Comparison of ENCODE assay signal across 16 cellular contexts in the genomic region with DNA sequence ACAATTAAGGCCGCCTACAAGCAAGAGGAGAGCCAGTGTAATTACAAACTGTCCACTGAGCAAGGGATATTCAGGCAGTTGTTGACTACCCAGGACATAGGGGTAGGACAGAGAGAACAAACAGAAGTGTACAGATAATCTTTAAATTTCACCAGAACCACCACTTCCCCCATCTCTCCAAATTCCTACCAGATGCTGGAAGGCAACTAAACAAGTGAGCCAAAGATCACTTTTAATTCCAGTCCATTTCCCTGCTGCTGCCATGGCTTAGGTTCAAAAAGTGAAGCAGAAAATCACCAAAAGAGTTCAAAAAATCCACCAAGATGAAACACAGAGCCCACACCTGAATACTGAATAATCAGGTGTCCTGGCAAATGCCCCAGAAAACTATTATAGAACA.
DNase-seq lines count a peak whose midpoint lies in the region; ATAC-seq and TF ChIP-seq lines count a peak whose summit lies in the region.
"Had no signal": no experiment of that assay in that cellular context is flagged by ENCODE, and none has a peak within 500 bp of the region (broad histone marks: within the 10 kb centered on the region; RNA-seq: fewer than 3 reads in every experiment).

No MANE protein-coding gene starts in this region.

- in situ Hi-C loops in HAP-1 (cut with MboI; ENCODE audit: low sequenced_read_pairs): no loop called here

- peak overlapping the region; percentile 31 for H3K4me3 Mint-ChIP-seq in chondrocyte (ENCODE audit: unreplicated experiment)
- peak overlapping the region; percentile 40 for H3K4me3 Mint-ChIP-seq in type B pancreatic cell
- H3K4me3 Mint-ChIP-seq: CD4-positive, alpha-beta memory T cell; central memory CD8-positive, alpha-beta T cell; T-helper 1 cell treated with Interleukin-12 subunit alpha and Interleukin-12 subunit beta and Interleukin-4 antibody, amounts not matched to agents 30 μg/mL and 1 μg/mL, for 36 hours had no signal

- H3K27me3 Mint-ChIP-seq in chondrocyte (ENCODE audit: low read depth) (no peaks in the 10 kb centered on the region), type B pancreatic cell (no peaks in the 10 kb centered on the region)

- peaks cover 86% of the 10 kb centered on the region for H3K4me1 Mint-ChIP-seq in chondrocyte (ENCODE audit: low read depth)
- H3K4me1 Mint-ChIP-seq in type B pancreatic cell (ENCODE audit: unreplicated experiment): peaks cover 76% of the 10 kb centered on the region
- H3K4me1 Mint-ChIP-seq: CD4-positive, alpha-beta memory T cell; central memory CD8-positive, alpha-beta T cell had no signal

- H3K27ac Mint-ChIP-seq in chondrocyte (ENCODE audit: unreplicated experiment) (peak overlapping the region; percentile 96), type B pancreatic cell (peak overlapping the region; percentile 57)
- H3K27ac Mint-ChIP-seq: CD4-positive, alpha-beta memory T cell; T-helper 1 cell treated with Interleukin-12 subunit alpha and Interleukin-12 subunit beta and Interleukin-4 antibody, amounts not matched to agents 30 μg/mL and 1 μg/mL, for 36 hours had no signal

- H3K36me3 Mint-ChIP-seq in chondrocyte (ENCODE audit: low read depth): peaks cover 3% of the 10 kb centered on the region
- H3K36me3 Mint-ChIP-seq in type B pancreatic cell: peaks cover 20% of the 10 kb centered on the region
- H3K36me3 Mint-ChIP-seq: CD4-positive, alpha-beta memory T cell had no signal

- no peak for TF ChIP-seq CTCF in cardiac muscle cell (IDR thresholded peaks at IDR 0.05; ENCODE audit: low read depth, low read length)
- no peak for TF ChIP-seq CTCF in chondrocyte (IDR thresholded peaks at IDR 0.05)
- TF ChIP-seq CTCF in type B pancreatic cell (conservative IDR thresholded peaks at IDR 0.05): no peak

- no peaks in the 10 kb centered on the region for H3K9me3 Mint-ChIP-seq in chondrocyte (ENCODE audit: low read depth)
- no peaks in the 10 kb centered on the region for H3K9me3 Mint-ChIP-seq in type B pancreatic cell
- H3K9me3 Mint-ChIP-seq: central memory CD8-positive, alpha-beta T cell; T-helper 1 cell treated with Interleukin-12 subunit alpha and Interleukin-12 subunit beta and Interleukin-4 antibody, amounts not matched to agents 30 μg/mL and 1 μg/mL, for 36 hours had no signal

- H3K27ac ChIP-seq in cardiac muscle cell: peak overlapping the region; percentile 66
- peak overlapping the region; percentile 48 for H3K27ac ChIP-seq in muscle layer of duodenum (ENCODE audit: low read length)

- H3K36me3 ChIP-seq in cardiac muscle cell (peaks cover 13% of the 10 kb centered on the region), muscle layer of duodenum (ENCODE audit: control insufficient read depth in 1 of 2, insufficient read depth in 2 of 2, low read length in 2 of 2) (peaks cover 8 to 13% of the 10 kb centered on the region in 2 donors), HAP-1 (replicated peaks) (peaks cover 6% of the 10 kb centered on the region)

- intact Hi-C loops in Right ventricle myocardium superior (cut with DNase I): no loop called here

- H3K9me3 ChIP-seq in cardiac muscle cell (ENCODE audit: low read depth) (no peaks in the 10 kb centered on the region), muscle layer of duodenum (ENCODE audit: control insufficient read depth in 1 of 2, low read length in 2 of 2) (no peaks in the 10 kb centered on the region), HAP-1 (no peaks in the 10 kb centered on the region)

- DNase-seq in cardiac muscle cell (ENCODE audit: low read depth in 1 of 2, low spot score in 1 of 2): no peak
- DNase-seq in Right ventricle myocardium superior: no peak
- no peak for DNase-seq in chondrocyte (ENCODE audit: low spot score)
- no peak for DNase-seq in type B pancreatic cell (ENCODE audit: extremely low spot score, unreplicated experiment)
- no peak for DNase-seq in HAP-1 (ENCODE audit: low spot score in 2 of 2)
- DNase-seq in DMS79 treated with DMSO at 0.1 percent for 48 hours (lab: John Stamatoyannopoulos, UW): no peak
- DNase-seq in pons (ENCODE audit: low spot score): no peak
- DNase-seq: activated CD4-positive, CD25-positive, alpha-beta regulatory T cell; CD4-positive, alpha-beta memory T cell; effector memory CD4-positive, alpha-beta T cell; NCI-H1694; stimulated activated CD4-positive, alpha-beta T cell treated with anti-CD3 and anti-CD28 coated beads, Interleukin-15, amount 100 ng/mL, for 24 hours; stimulated activated naive CD8-positive, alpha-beta T cell treated with anti-CD3 and anti-CD28 coated beads, Interleukin-15, Interleukin-2, amounts not matched to agents 100 U/mL and 50 U/mL, for 24 hours had no signal

- peaks cover 50% of the 10 kb centered on the region for H3K4me1 ChIP-seq in cardiac muscle cell (ENCODE audit: low read depth)
- peaks cover 5 to 39% of the 10 kb centered on the region in 2 donors for H3K4me1 ChIP-seq in muscle layer of duodenum (ENCODE audit: control insufficient read depth in 1 of 2, insufficient read depth in 2 of 2, low read length in 2 of 2)
- H3K4me1 ChIP-seq in HAP-1: peaks cover 17% of the 10 kb centered on the region

- no peak overlapping the region for H3K4me3 ChIP-seq in cardiac muscle cell
- H3K4me3 ChIP-seq in muscle layer of duodenum (ENCODE audit: low read depth in 1 of 2, low read length in 2 of 2): no peak overlapping the region
- no peak overlapping the region for H3K4me3 ChIP-seq in HAP-1

- no peak for ATAC-seq in Right ventricle myocardium superior (ENCODE audit: poor library complexity)
- ATAC-seq: stimulated activated naive CD8-positive, alpha-beta T cell treated with anti-CD3 and anti-CD28 coated beads, Interleukin-15, Interleukin-2, amounts not matched to agents 100 U/mL and 50 U/mL, for 24 hours had no signal

- no peaks in the 10 kb centered on the region for H3K27me3 ChIP-seq in cardiac muscle cell
- H3K27me3 ChIP-seq in muscle layer of duodenum (ENCODE audit: low read depth, low read length): no peaks in the 10 kb centered on the region
- no peaks in the 10 kb centered on the region for H3K27me3 ChIP-seq in HAP-1 (ENCODE audit: low read depth)
